Comparison of ENCODE assay signal across 23 cellular contexts in the genomic region with DNA sequence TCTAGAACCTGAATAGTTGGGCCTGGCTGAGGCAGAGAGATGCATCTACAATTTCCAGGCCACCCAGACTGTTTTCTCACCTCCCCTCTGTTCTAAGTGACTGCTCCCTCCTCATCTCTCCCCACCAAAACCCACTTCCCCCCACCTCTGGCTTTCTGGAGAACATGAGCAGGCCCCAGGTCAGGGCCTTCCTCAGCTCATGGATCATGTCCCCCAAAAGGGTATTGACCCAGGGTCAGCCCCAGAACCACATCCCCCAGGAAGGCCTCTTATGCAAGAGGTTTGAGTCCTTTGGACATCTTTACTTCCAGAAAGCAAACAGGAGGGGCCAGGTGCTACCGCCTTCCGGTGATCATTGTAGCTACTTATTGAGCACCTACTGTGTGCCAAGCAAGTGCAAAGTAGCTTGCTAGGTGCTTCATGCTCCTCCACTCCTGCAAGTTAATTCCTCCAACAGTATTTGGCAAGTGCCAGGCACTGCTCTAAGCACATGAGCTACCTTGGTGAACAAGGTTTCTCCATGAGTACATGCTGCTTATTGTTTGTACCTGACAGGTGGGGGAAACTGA. TPM values are rescaled to one million over a fixed set of nuclear protein-coding genes. Genes with fewer than 3 reads are reported as not detected.
"Had no signal": no experiment of that assay in that cellular context is flagged by ENCODE, and none has a peak within 500 bp of the region (broad histone marks: within the 10 kb centered on the region; RNA-seq: fewer than 3 reads in every experiment).

No MANE protein-coding gene starts in this region.

- H3K36me3 ChIP-seq: Peyer's patch had no signal

- DNase-seq: activated B cell treated with CpG ODN at 0.5 μM for 24 hours; activated CD4-positive, alpha-beta memory T cell treated with anti-CD3 and anti-CD28 coated beads for 36 hours; activated CD4-positive, alpha-beta T cell treated with anti-CD3 and anti-CD28 coated beads, Interleukin-2, amount 10 ng/mL, durations not matched to agents 7 days and 5 days; activated CD8-positive, alpha-beta memory T cell treated with anti-CD3 and anti-CD28 coated beads for 24 hours; activated gamma-delta T cell; activated naive CD4-positive, alpha-beta T cell treated with anti-CD3 and anti-CD28 coated beads for 36 hours; activated T-cell treated with anti-CD3 and anti-CD28 coated beads, Interleukin-2, amount 50 U/mL, for 4 hours; amygdala; central memory CD4-positive, alpha-beta T cell; KG1; NCI-H1048; NCI-H187 treated with DMSO at 0.1 percent for 48 hours; NCI-H2081 treated with DMSO at 0.1 percent for 48 hours; NCI-H446; NCI-H524; Peyer's patch; SIG-M5; T-cell; T-helper 2 cell; T1000 had no signal

- H3K9me3 Mint-ChIP-seq: activated B cell treated with CpG ODN at 0.5 μM for 24 hours; activated CD4-positive, alpha-beta memory T cell treated with anti-CD3 and anti-CD28 coated beads for 36 hours; activated CD4-positive, alpha-beta T cell treated with anti-CD3 and anti-CD28 coated beads, Interleukin-2, amount 10 ng/mL, durations not matched to agents 7 days and 5 days; activated naive CD4-positive, alpha-beta T cell treated with anti-CD3 and anti-CD28 coated beads for 36 hours; activated T-cell treated with anti-CD3 and anti-CD28 coated beads, Interleukin-2, amount 50 U/mL, for 4 hours; T-cell had no signal

- H3K4me3 ChIP-seq: Peyer's patch, SK-N-MC had no signal

- H3K27ac ChIP-seq: Peyer's patch, SK-N-MC had no signal

- H3K36me3 Mint-ChIP-seq: activated CD4-positive, alpha-beta memory T cell treated with anti-CD3 and anti-CD28 coated beads for 36 hours; activated naive CD8-positive, alpha-beta T cell; T-cell had no signal

- H3K4me3 Mint-ChIP-seq: activated B cell treated with CpG ODN at 0.5 μM for 24 hours; activated CD4-positive, alpha-beta memory T cell treated with anti-CD3 and anti-CD28 coated beads for 36 hours; activated CD4-positive, alpha-beta T cell treated with anti-CD3 and anti-CD28 coated beads, Interleukin-2, amount 10 ng/mL, durations not matched to agents 7 days and 5 days; activated naive CD4-positive, alpha-beta T cell treated with anti-CD3 and anti-CD28 coated beads for 36 hours; activated T-cell treated with anti-CD3 and anti-CD28 coated beads, Interleukin-2, amount 50 U/mL, for 4 hours had no signal

- H3K9me3 ChIP-seq: Peyer's patch had no signal

- ATAC-seq: activated T-cell treated with anti-CD3 and anti-CD28 coated beads, Interleukin-2, amount 50 U/mL, for 4 hours; T-cell had no signal

- H3K27ac Mint-ChIP-seq: activated B cell treated with CpG ODN at 0.5 μM for 24 hours; activated CD4-positive, alpha-beta memory T cell treated with anti-CD3 and anti-CD28 coated beads for 36 hours; activated CD4-positive, alpha-beta T cell treated with anti-CD3 and anti-CD28 coated beads, Interleukin-2, amount 10 ng/mL, durations not matched to agents 7 days and 5 days; activated naive CD4-positive, alpha-beta T cell treated with anti-CD3 and anti-CD28 coated beads for 36 hours; activated naive CD8-positive, alpha-beta T cell had no signal

RNA-seq across cellular contexts. Expression of gene CPNE5, which starts 2.4 kb away (rescaled TPM):
- total RNA-seq: LHCN-M2 had no signal
